ENCODE assay signal across 8 cellular contexts in the genomic region with DNA sequence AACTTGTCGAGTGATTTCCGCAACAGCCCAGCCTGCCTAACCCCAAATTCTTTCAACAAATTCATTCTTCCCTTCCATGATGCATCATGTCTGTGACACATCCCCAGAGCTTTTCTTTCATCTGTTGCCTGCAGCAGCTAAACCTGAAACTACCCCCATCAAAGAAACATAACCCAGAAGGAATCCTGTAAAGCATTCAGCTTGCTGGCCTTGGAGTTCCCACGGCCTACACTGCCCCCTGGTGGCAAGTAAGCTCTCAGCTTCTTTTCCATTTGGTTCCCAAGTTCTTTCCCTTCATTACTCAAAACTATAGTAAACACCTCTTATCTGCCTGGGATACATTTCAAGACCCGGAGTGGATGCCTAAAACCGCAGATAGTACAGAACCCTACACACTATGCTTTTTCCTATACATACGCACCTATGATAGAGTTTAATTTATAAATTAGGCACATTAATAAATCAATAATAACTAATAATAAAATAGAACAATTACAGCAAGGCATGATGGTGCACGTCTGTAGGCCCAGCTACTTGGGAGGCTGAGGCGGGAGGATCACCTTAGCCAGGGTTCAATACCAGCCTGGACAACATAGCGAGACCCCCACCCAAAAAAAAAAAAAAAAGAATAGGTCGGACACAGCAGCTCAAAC. TPM values are rescaled to one million over a fixed set of nuclear protein-coding genes. Genes with fewer than 3 reads are reported as not detected.
DNase-seq lines count a peak whose midpoint lies in the region; ATAC-seq and TF ChIP-seq lines count a peak whose summit lies in the region.

No MANE protein-coding gene starts in this region.

- H3K4me1 Mint-ChIP-seq in activated naive CD4-positive, alpha-beta T cell treated with anti-CD3 and anti-CD28 coated beads, Interleukin-2, amount 50 U/mL, for 24 hours: peaks cover 16% of the 10 kb centered on the region
- H3K4me1 Mint-ChIP-seq in glutamatergic neuron (ENCODE audit: low read depth, unreplicated experiment): peaks cover 2% of the 10 kb centered on the region

- no peaks in the 10 kb centered on the region for H3K36me3 Mint-ChIP-seq in activated naive CD4-positive, alpha-beta T cell treated with anti-CD3 and anti-CD28 coated beads, Interleukin-2, amount 50 U/mL, for 24 hours
- no peaks in the 10 kb centered on the region for H3K36me3 Mint-ChIP-seq in glutamatergic neuron (ENCODE audit: unreplicated experiment)

- peaks cover 11% of the 10 kb centered on the region for H3K4me1 ChIP-seq in vagina

- TF ChIP-seq POLR2A in vagina (IDR thresholded peaks at IDR 0.05): no peak

- ATAC-seq in GM19328 (IDR thresholded peaks at IDR 0.05; ENCODE audit: unreplicated experiment): no peak

- no peak overlapping the region for H3K27ac ChIP-seq in vagina

- TF ChIP-seq CTCF in glutamatergic neuron (IDR thresholded peaks at IDR 0.05; ENCODE audit: partially characterized antibody, unreplicated experiment) (peak; percentile 92), vagina (IDR thresholded peaks at IDR 0.05) (peak; percentile 90 to 93 (median 91))

- peaks cover 0 to 5% of the 10 kb centered on the region in 2 donors for H3K36me3 ChIP-seq in vagina

- H3K27me3 ChIP-seq in vagina: no peaks in the 10 kb centered on the region

- H3K27me3 Mint-ChIP-seq in activated naive CD4-positive, alpha-beta T cell treated with anti-CD3 and anti-CD28 coated beads, Interleukin-2, amount 50 U/mL, for 24 hours: no peaks in the 10 kb centered on the region
- peaks cover 2% of the 10 kb centered on the region for H3K27me3 Mint-ChIP-seq in glutamatergic neuron (ENCODE audit: unreplicated experiment)

- no peak overlapping the region for H3K4me3 ChIP-seq in vagina

- peak overlapping the region; percentile 5 for H3K27ac Mint-ChIP-seq in activated naive CD4-positive, alpha-beta T cell treated with anti-CD3 and anti-CD28 coated beads, Interleukin-2, amount 50 U/mL, for 24 hours
- peak overlapping the region; percentile 63 for H3K27ac Mint-ChIP-seq in glutamatergic neuron (ENCODE audit: unreplicated experiment)

- intact Hi-C loops in posterior vena cava (cut with DNase I): loop anchor here in 1 of 2 donors (5.0 kb wide), 1 partner anchor 72 kb away; no protein-coding TSS in a partner anchor
- intact Hi-C loops in vagina (cut with DNase I): loop anchor here (5.0 kb wide), 1 partner anchor 72 kb away; no protein-coding TSS in a partner anchor

- H3K4me3 Mint-ChIP-seq in activated naive CD4-positive, alpha-beta T cell treated with anti-CD3 and anti-CD28 coated beads, Interleukin-2, amount 50 U/mL, for 24 hours: peak overlapping the region; percentile 1
- no peak overlapping the region for H3K4me3 Mint-ChIP-seq in glutamatergic neuron (ENCODE audit: unreplicated experiment)

- no peaks in the 10 kb centered on the region for H3K9me3 ChIP-seq in vagina

- peak; percentile 45 for DNase-seq in GDM1 (lab: John Stamatoyannopoulos, UW)
- peak; percentile 69 for DNase-seq in NCI-H1105 (lab: John Stamatoyannopoulos, UW)
- DNase-seq in SKM-1 treated with dmso at 0.1 percent for 144 hours (lab: John Stamatoyannopoulos, UW; ENCODE audit: unreplicated experiment): peak; percentile 17
- peak; percentile 88 for DNase-seq in glutamatergic neuron
- peak; percentile 93 for DNase-seq in posterior vena cava (ENCODE audit: low spot score)
- DNase-seq in vagina (ENCODE audit: extremely low spot score in 2 of 2): no peak

- H3K9me3 Mint-ChIP-seq in activated naive CD4-positive, alpha-beta T cell treated with anti-CD3 and anti-CD28 coated beads, Interleukin-2, amount 50 U/mL, for 24 hours: no peaks in the 10 kb centered on the region
- H3K9me3 Mint-ChIP-seq in glutamatergic neuron (ENCODE audit: unreplicated experiment): no peaks in the 10 kb centered on the region

RNA-seq across cellular contexts. Expression of gene ETHE1, which starts 7.4 kb away (rescaled TPM):
- total RNA-seq in glutamatergic neuron (ENCODE audit: unreplicated experiment) (16.0 TPM), posterior vena cava (10 to 100 TPM; 19.8 to 27.9 TPM), vagina (74.4 TPM)

RNA-seq across cellular contexts. Expression of gene ZNF575, which starts 13.4 kb away (rescaled TPM):
- 2.0 TPM for total RNA-seq in glutamatergic neuron (ENCODE audit: unreplicated experiment)
- 1 to 10 TPM; 2.1 to 3.4 TPM for total RNA-seq in posterior vena cava
- 2.9 TPM for total RNA-seq in vagina

RNA-seq across cellular contexts. Expression of gene PHLDB3, which starts 15.0 kb away (rescaled TPM):
- total RNA-seq in glutamatergic neuron (ENCODE audit: unreplicated experiment) (6.8 TPM), posterior vena cava (1 to 10 TPM; 7.1 to 8.7 TPM), vagina (24.3 TPM)

RNA-seq across cellular contexts. Expression of gene LYPD3, which starts 54.2 kb away (rescaled TPM):
- total RNA-seq in glutamatergic neuron (ENCODE audit: unreplicated experiment): 0.56 TPM
- total RNA-seq in posterior vena cava: under 1 TPM; 0.52 to 0.60 TPM
- total RNA-seq in vagina: 247 TPM

RNA-seq across cellular contexts. Expression of gene XRCC1, which starts 55.8 kb away (rescaled TPM):
- 39.5 TPM for total RNA-seq in glutamatergic neuron (ENCODE audit: unreplicated experiment)
- 10 to 100 TPM; 13.7 to 14.2 TPM for total RNA-seq in posterior vena cava
- total RNA-seq in vagina: 20.9 TPM

Comparison
In these comparisons a context has a peak if more than half of its experiments do, and no peak if none do; other contexts are left out.
1. DNase-seq: peak in GDM1 (single experiment), NCI-H1105 (single experiment), SKM-1 treated with dmso at 0.1 percent for 144 hours (single experiment), glutamatergic neuron (single experiment) and posterior vena cava (single experiment); none in vagina (0 of 2).